In genomic region chr19:38061294-38061693, GRCh38 we compare ENCODE assay signal across 10 cellular contexts.
DNase-seq lines count a peak whose midpoint lies in the region; ATAC-seq and TF ChIP-seq lines count a peak whose summit lies in the region.
"Had no signal": no experiment of that assay in that cellular context is flagged by ENCODE, and none has a peak within 500 bp of the region (broad histone marks: within the 10 kb centered on the region; RNA-seq: fewer than 3 reads in every experiment).

No MANE protein-coding gene starts in this region.

- no peaks in the 10 kb centered on the region for H3F3A ChIP-seq in PC-3 (ENCODE audit: low read length, unreplicated experiment)

- ATAC-seq in PC-3, result peak; percentile 77
- ATAC-seq in GM19395 (IDR thresholded peaks at IDR 0.05; ENCODE audit: unreplicated experiment), result no peak
- no peak for ATAC-seq in T-cell (replicated peaks in 1 of 4)

- H3K27ac Mint-ChIP-seq in osteocyte (ENCODE audit: unreplicated experiment), result peak overlapping the region; percentile 27
- no peak overlapping the region for H3K27ac Mint-ChIP-seq in activated naive CD4-positive, alpha-beta T cell treated with anti-CD3 and anti-CD28 coated beads, Interleukin-2, amount 10 ng/mL, durations not matched to agents 7 days and 5 days
- H3K27ac Mint-ChIP-seq in T-cell, result peak overlapping the region in 1 of 2 donors; percentile 7

- no TSS peak for BruUV-seq in PC-3 (replicated peaks; lab: Mats Ljungman, UMichigan)

- no peak for TF ChIP-seq CTCF in PC-3 (conservative IDR thresholded peaks at IDR 0.05; ENCODE audit: low read depth, low read length)
- TF ChIP-seq CTCF in osteocyte (IDR thresholded peaks at IDR 0.05), result no peak

- H3K9me3 ChIP-seq in PC-3 (ENCODE audit: low read length), result no peaks in the 10 kb centered on the region

- H4K20me1 ChIP-seq in PC-3 (ENCODE audit: low read length), result no peaks in the 10 kb centered on the region

- H3K36me3 ChIP-seq in PC-3 (ENCODE audit: low read depth, low read length), result no peaks in the 10 kb centered on the region; the same call in 1 of the 2 replicates

- H3K27me3 Mint-ChIP-seq in osteocyte (ENCODE audit: unreplicated experiment) (no peaks in the 10 kb centered on the region), T-cell (no peaks in the 10 kb centered on the region)
- no peaks in the 10 kb centered on the region for H3K27me3 Mint-ChIP-seq in activated naive CD4-positive, alpha-beta T cell treated with anti-CD3 and anti-CD28 coated beads, Interleukin-2, amount 10 ng/mL, durations not matched to agents 7 days and 5 days

- CTCF ChIA-PET in PC-3 (lab: Charles Lee) (no interaction called here), T-cell (lab: Charles Lee) (interaction anchor here in 1 of 2 donors (0.5 kb wide), 1 partner anchor 156 kb away, joined by 4 read pairs; no protein-coding TSS in a partner anchor)
- CTCF ChIA-PET in activated naive CD4-positive, alpha-beta T cell treated with anti-CD3 and anti-CD28 coated beads, Interleukin-2, amount 10 ng/mL, durations not matched to agents 7 days and 5 days (lab: Charles Lee), result no interaction called here

- intact Hi-C loops in PC-3 (cut with micrococcal nuclease), result no loop called here

- DNase-seq in ELR (ENCODE audit: low read depth) (peak; percentile 90), PC-3 (peak; percentile 71), dermis blood vessel endothelial cell (peak; percentile 67), osteocyte (ENCODE audit: extremely low spot score, unreplicated experiment) (no peak), T-cell (no peak), nucleus accumbens (lab: John Stamatoyannopoulos, UW) (no peak)
- no peak for DNase-seq in activated naive CD4-positive, alpha-beta T cell treated with anti-CD3 and anti-CD28 coated beads, Interleukin-2, amount 10 ng/mL, durations not matched to agents 7 days and 5 days
- DNase-seq: activated CD4-positive, alpha-beta T cell treated with anti-CD3 and anti-CD28 coated beads for 1 hour; midbrain had no signal

- H3K4me1 Mint-ChIP-seq in osteocyte (ENCODE audit: unreplicated experiment), result peaks cover 34% of the 10 kb centered on the region
- H3K4me1 Mint-ChIP-seq in activated naive CD4-positive, alpha-beta T cell treated with anti-CD3 and anti-CD28 coated beads, Interleukin-2, amount 10 ng/mL, durations not matched to agents 7 days and 5 days, result peaks cover 29% of the 10 kb centered on the region
- peaks cover 12 to 25% (median 24%) of the 10 kb centered on the region in 3 donors for H3K4me1 Mint-ChIP-seq in T-cell

- H3K27ac ChIP-seq in PC-3 (ENCODE audit: low read length), result peak overlapping the region; percentile 18; the same call in 1 of the 2 replicates

- H3K9me2 ChIP-seq in PC-3 (replicated peaks; ENCODE audit: low read length), result no peaks in the 10 kb centered on the region

- POLR2A ChIA-PET in PC-3 (lab: Charles Lee; ENCODE audit: unreplicated experiment) (interaction anchor here (0.7 kb wide), 1 partner anchor 37 kb away, joined by 6 read pairs; no protein-coding TSS in a partner anchor), T-cell (lab: Charles Lee) (no interaction called here)

- H3K9me3 Mint-ChIP-seq in osteocyte (ENCODE audit: unreplicated experiment) (no peaks in the 10 kb centered on the region), T-cell (no peaks in the 10 kb centered on the region)
- H3K9me3 Mint-ChIP-seq in activated naive CD4-positive, alpha-beta T cell treated with anti-CD3 and anti-CD28 coated beads, Interleukin-2, amount 10 ng/mL, durations not matched to agents 7 days and 5 days, result no peaks in the 10 kb centered on the region

- H3K4me2 ChIP-seq in PC-3 (ENCODE audit: low read length), result peak overlapping the region; percentile 33; the same call in 1 of the 2 replicates

- H2AFZ ChIP-seq in PC-3 (ENCODE audit: low read length), result no peak overlapping the region

- peaks cover 34% of the 10 kb centered on the region for H3K4me1 ChIP-seq in PC-3 (ENCODE audit: insufficient read depth, low read length)

- no peaks in the 10 kb centered on the region for H3K27me3 ChIP-seq in PC-3 (ENCODE audit: low read length)

- no peaks in the 10 kb centered on the region for H3K36me3 Mint-ChIP-seq in osteocyte (ENCODE audit: unreplicated experiment)
- H3K36me3 Mint-ChIP-seq in activated naive CD4-positive, alpha-beta T cell treated with anti-CD3 and anti-CD28 coated beads, Interleukin-2, amount 10 ng/mL, durations not matched to agents 7 days and 5 days, result peaks cover 3% of the 10 kb centered on the region
- H3K36me3 Mint-ChIP-seq in T-cell, result no peaks in the 10 kb centered on the region

- H3K9ac ChIP-seq in PC-3 (ENCODE audit: low read length), result no peak overlapping the region

- no peak overlapping the region for H3K4me3 ChIP-seq in PC-3 (ENCODE audit: low read length)

- peaks cover 42% of the 10 kb centered on the region for H3K79me2 ChIP-seq in PC-3 (ENCODE audit: low read length)

- no peak overlapping the region for H3K4me3 Mint-ChIP-seq in osteocyte (ENCODE audit: unreplicated experiment)
- no peak overlapping the region for H3K4me3 Mint-ChIP-seq in activated naive CD4-positive, alpha-beta T cell treated with anti-CD3 and anti-CD28 coated beads, Interleukin-2, amount 10 ng/mL, durations not matched to agents 7 days and 5 days
- H3K4me3 Mint-ChIP-seq in T-cell, result no peak overlapping the region

Comparison
In these comparisons a context has a peak if more than half of its experiments do, and no peak if none do; other contexts are left out.
1. DNase-seq: peak in ELR (single experiment), PC-3 (single experiment) and dermis blood vessel endothelial cell (single experiment); none in osteocyte (single experiment), activated naive CD4-positive, alpha-beta T cell treated with anti-CD3 and anti-CD28 coated beads, Interleukin-2, amount 10 ng/mL, durations not matched to agents 7 days and 5 days (single experiment), T-cell (0 of 34) and nucleus accumbens (0 of 56).